ENCODE assay signal across 8 cellular contexts in the genomic region with DNA sequence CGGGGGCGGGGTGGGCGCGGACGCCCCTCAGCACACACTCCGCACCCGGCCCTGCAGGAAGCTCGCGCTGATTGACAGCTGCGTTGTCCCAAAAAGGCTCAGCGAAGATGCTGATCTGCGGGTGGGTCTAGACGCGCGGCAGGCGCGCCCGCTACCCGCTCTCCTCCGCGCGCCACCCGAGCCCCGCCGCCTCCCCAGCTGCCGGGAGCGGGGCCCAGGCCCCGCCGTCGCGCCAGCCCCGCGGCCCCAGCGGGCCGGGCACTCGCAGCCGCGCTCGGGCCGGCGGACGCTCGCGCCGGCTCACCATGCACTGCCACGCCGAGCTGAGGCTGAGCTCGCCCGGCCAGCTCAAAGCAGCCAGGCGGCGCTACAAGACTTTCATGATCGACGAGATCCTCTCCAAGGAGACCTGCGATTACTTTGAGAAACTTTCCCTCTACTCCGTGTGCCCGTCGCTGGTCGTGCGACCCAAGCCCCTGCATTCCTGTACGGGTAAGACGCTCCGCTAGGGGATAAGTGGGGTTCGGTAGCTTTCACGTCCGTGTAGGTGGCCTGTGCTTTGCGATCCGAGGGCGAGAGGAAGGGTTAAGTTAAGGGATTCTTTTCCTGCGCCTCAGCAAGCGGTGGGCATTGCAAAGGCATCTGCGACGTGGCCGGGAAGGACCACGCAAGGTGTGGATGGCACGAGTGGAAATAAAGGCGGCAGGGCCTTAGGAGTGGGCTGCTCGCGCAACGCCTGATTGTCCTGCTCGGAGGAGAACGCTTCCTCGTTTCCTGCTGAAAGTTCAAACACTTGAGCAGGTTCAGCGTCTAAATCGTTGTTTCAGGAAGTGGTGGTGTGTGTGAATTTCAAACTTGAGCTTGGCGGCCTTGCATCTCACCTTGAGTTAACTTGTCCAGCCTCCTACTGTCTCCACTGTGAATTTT. TPM values are rescaled to one million over a fixed set of nuclear protein-coding genes. Genes with fewer than 3 reads are reported as not detected.
DNase-seq lines count a peak whose midpoint lies in the region; ATAC-seq, FAIRE-seq and TF ChIP-seq lines count a peak whose summit lies in the region.

A gene with protein sequence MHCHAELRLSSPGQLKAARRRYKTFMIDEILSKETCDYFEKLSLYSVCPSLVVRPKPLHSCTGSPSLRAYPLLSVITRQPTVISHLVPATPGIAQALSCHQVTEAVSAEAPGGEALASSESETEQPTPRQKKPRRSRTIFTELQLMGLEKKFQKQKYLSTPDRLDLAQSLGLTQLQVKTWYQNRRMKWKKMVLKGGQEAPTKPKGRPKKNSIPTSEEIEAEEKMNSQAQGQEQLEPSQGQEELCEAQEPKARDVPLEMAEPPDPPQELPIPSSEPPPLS (plus strand): TSS at position 118 of the 927 bp plus-strand sequence. CDS start 188 bp downstream, at position 306.

- TF ChIP-seq CTCF in osteocyte (IDR thresholded peaks at IDR 0.05): peak; percentile 56

- no peaks in the 10 kb centered on the region for H3K9me3 Mint-ChIP-seq in activated T-cell treated with anti-CD3 and anti-CD28 coated beads, Interleukin-2, amount 50 U/mL, for 4 hours
- no peaks in the 10 kb centered on the region for H3K9me3 Mint-ChIP-seq in osteocyte (ENCODE audit: unreplicated experiment)

- H3K4me3 Mint-ChIP-seq in activated T-cell treated with anti-CD3 and anti-CD28 coated beads, Interleukin-2, amount 50 U/mL, for 4 hours: peak within 1 kb of the TSS; percentile 66
- H3K4me3 Mint-ChIP-seq in osteocyte (ENCODE audit: unreplicated experiment): peak within 1 kb of the TSS; percentile 73

- no peak within 1 kb of the TSS for H3K27ac Mint-ChIP-seq in osteocyte (ENCODE audit: unreplicated experiment)

- ATAC-seq in activated T-cell treated with anti-CD3 and anti-CD28 coated beads, Interleukin-2, amount 50 U/mL, for 4 hours: peak; percentile 51 to 54
- ATAC-seq in GM21737 (IDR thresholded peaks at IDR 0.05; ENCODE audit: unreplicated experiment): no peak

- peaks cover 28% of the 10 kb centered on the region for H3K4me1 Mint-ChIP-seq in activated T-cell treated with anti-CD3 and anti-CD28 coated beads, Interleukin-2, amount 50 U/mL, for 4 hours (ENCODE audit: low read depth)
- H3K4me1 Mint-ChIP-seq in osteocyte (ENCODE audit: unreplicated experiment): peaks cover 32% of the 10 kb centered on the region

- H3K27me3 Mint-ChIP-seq in activated T-cell treated with anti-CD3 and anti-CD28 coated beads, Interleukin-2, amount 50 U/mL, for 4 hours (ENCODE audit: low read depth): peaks cover 66% of the 10 kb centered on the region
- H3K27me3 Mint-ChIP-seq in osteocyte (ENCODE audit: unreplicated experiment): peaks cover 85% of the 10 kb centered on the region

- no peak for FAIRE-seq in frontal cortex (lab: Jason Lieb, UNC)

- DNase-seq in ELF-1 (ENCODE audit: low read depth, low spot score) (peak; percentile 83), LHCN-M2 (ENCODE audit: low read depth) (peak; percentile 5), frontal cortex (ENCODE audit: low spot score in 2 of 2) (peak; percentile 36 to 52), osteocyte (ENCODE audit: extremely low spot score, unreplicated experiment) (no peak), OCI-M2 (lab: John Stamatoyannopoulos, UW; ENCODE audit: unreplicated experiment) (no peak), activated gamma-delta T cell (lab: John Stamatoyannopoulos, UW) (no peak)
- no peak for DNase-seq in activated T-cell treated with anti-CD3 and anti-CD28 coated beads, Interleukin-2, amount 50 U/mL, for 4 hours

- no peaks in the 10 kb centered on the region for H3K36me3 Mint-ChIP-seq in activated T-cell treated with anti-CD3 and anti-CD28 coated beads, Interleukin-2, amount 50 U/mL, for 4 hours (ENCODE audit: insufficient read depth)
- no peaks in the 10 kb centered on the region for H3K36me3 Mint-ChIP-seq in osteocyte (ENCODE audit: unreplicated experiment)

RNA-seq across cellular contexts. Expression of the gene that starts here (rescaled TPM):
- total RNA-seq in LHCN-M2 (2014; rRNA removed): not detected in 2 replicates
- polyA plus RNA-seq in LHCN-M2 (2012): not detected
- total RNA-seq in activated T-cell treated with anti-CD3 and anti-CD28 coated beads, Interleukin-2, amount 50 U/mL, for 4 hours: under 1 TPM; 0.11 to 0.87 (median 0.28) TPM
- not detected for total RNA-seq in frontal cortex
- not detected in 2 replicates for total RNA-seq in osteocyte

Comparison
In these comparisons a context has a peak if more than half of its experiments do, and no peak if none do; other contexts are left out.
1. Peak in DNase-seq in LHCN-M2; RNA of the gene not detected or under 1 TPM.
2. Peak in ATAC-seq in activated T-cell treated with anti-CD3 and anti-CD28 coated beads, Interleukin-2, amount 50 U/mL, for 4 hours; RNA of the gene not detected or under 1 TPM.
3. Peak in DNase-seq in frontal cortex; RNA of the gene not detected or under 1 TPM.